In the genomic region with DNA sequence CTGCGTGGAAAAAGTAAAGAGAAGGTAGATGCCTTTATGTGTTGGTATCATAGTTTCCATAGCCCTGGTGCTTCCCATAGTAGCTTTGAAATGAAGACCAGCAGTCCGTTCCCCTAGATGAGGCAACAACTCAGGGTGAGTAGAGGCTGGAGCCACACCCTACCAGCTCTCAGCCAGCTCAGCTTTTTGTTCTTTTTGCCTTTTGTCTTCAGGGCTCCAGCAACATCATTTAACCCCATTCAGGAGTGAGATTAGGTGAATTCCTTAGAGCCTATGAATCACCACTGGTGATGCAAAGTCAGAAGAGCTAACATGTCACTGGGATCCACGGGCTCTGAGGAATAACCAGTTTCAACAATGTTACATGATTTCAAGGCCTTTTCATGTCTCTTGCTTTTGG, we compare ENCODE assay signal across 1 cellular context.
TF ChIP-seq lines count a peak whose summit lies in the region.

No MANE protein-coding gene starts in this region.

TF ChIP-seq in H1, 55 proteins besides CTCF, POLR2A, EP300 and RAD21:
- TF ChIP-seq HDAC2 (IDR thresholded peaks at IDR 0.05; ENCODE audit: borderline replicate concordance in 1 of 2, low read depth in 2 of 2, low read length in 2 of 2) (no peak), JUND (IDR thresholded peaks at IDR 0.05; ENCODE audit: low read length) (0 out of 2 replicates have a peak, but pooled peaks have one; percentile 41)
TF ChIP-seq in H1: peak in this region for 1.
